In the genomic region with DNA sequence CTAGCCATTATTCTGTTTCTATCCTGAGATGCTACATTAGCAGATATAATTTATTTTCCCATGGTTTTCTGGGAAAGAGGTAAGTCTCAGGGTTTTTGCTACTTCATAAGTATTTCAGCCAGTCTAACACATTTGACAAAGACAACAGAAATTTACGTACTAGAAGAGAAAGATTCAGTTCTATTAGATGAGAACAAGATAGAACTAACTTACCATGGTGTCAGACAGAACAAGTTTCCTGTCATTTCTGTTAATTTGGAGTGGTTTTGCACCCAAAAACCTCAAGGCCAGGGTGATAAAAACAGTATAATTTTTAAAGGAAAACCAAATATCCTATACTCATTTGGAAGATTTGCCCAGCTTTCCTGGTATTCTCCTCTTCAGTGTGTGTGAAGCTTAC, we compare ENCODE assay signal across 35 cellular contexts.
"Had no signal": no experiment of that assay in that cellular context is flagged by ENCODE, and none has a peak within 500 bp of the region (broad histone marks: within the 10 kb centered on the region; RNA-seq: fewer than 3 reads in every experiment).

No MANE protein-coding gene starts in this region.

- H3K9me3 ChIP-seq: adrenal gland, body of pancreas, breast epithelium had no signal

- H3K36me3 ChIP-seq: adrenal gland, brain microvascular endothelial cell, breast epithelium had no signal

- H3K27me3 ChIP-seq: adrenal gland, body of pancreas, brain microvascular endothelial cell, breast epithelium had no signal

- H3K4me3 Mint-ChIP-seq: activated B cell treated with CpG ODN at 0.5 μM for 24 hours; activated CD4-positive, alpha-beta memory T cell treated with anti-CD3 and anti-CD28 coated beads for 36 hours; activated CD4-positive, alpha-beta T cell treated with anti-CD3 and anti-CD28 coated beads, Interleukin-2, amount 10 ng/mL, durations not matched to agents 24 days and 14 days; activated CD8-positive, alpha-beta T cell treated with anti-CD3 and anti-CD28 coated beads for 36 hours; activated naive CD4-positive, alpha-beta T cell treated with anti-CD3 and anti-CD28 coated beads for 36 hours; activated naive CD8-positive, alpha-beta T cell treated with anti-CD3 and anti-CD28 coated beads for 36 hours; activated T-cell treated with anti-CD3 and anti-CD28 coated beads, Interleukin-2, amount 50 U/mL, for 4 hours; activated T-cell treated with anti-CD3 and anti-CD28 coated beads, Interleukin-2, amount 50 U/mL, for 72 hours; activated T-helper 1 cell treated with anti-CD3 and anti-CD28 coated beads, Interleukin-12 subunit alpha, Interleukin-12 subunit beta, Interleukin-2, Interleukin-4 antibody, amounts not matched to agents 30 ng/mL and 10 ng/mL and 1 ng/mL, durations not matched to agents 14 hours and 24 hours and 36 hours; activated T-helper 17 cell treated with anti-CD3 and anti-CD28 coated beads, Interleukin-2, amount 50 U/mL, for 72 hours; T-helper 1 cell treated with Interleukin-12 subunit alpha and Interleukin-12 subunit beta and Interleukin-4 antibody, amounts not matched to agents 30 μg/mL and 1 μg/mL, for 36 hours; T-helper 2 cell treated with Interferon-gamma antibody and Interleukin-4, amounts not matched to agents 5 μg/mL and 100 μg/mL, for 36 hours had no signal

- H3K4me1 Mint-ChIP-seq: activated B cell treated with CpG ODN at 0.5 μM for 24 hours; activated CD4-positive, alpha-beta T cell treated with anti-CD3 and anti-CD28 coated beads, Interleukin-2, amount 10 ng/mL, durations not matched to agents 24 days and 14 days; activated naive CD8-positive, alpha-beta T cell treated with anti-CD3 and anti-CD28 coated beads for 36 hours; activated T-helper 17 cell treated with anti-CD3 and anti-CD28 coated beads, Interleukin-2, amount 50 U/mL, for 72 hours had no signal

- DNase-seq: activated B cell treated with CpG ODN at 0.5 μM for 24 hours; activated CD4-positive, alpha-beta memory T cell treated with anti-CD3 and anti-CD28 coated beads for 36 hours; activated CD4-positive, alpha-beta T cell treated with anti-CD3 and anti-CD28 coated beads for 4 hours; activated CD4-positive, alpha-beta T cell treated with anti-CD3 and anti-CD28 coated beads, Interleukin-2, amount 10 ng/mL, durations not matched to agents 24 days and 14 days; activated CD4-positive, alpha-beta T cell treated with anti-CD3 and anti-CD28 coated beads, Interleukin-2, amount 50 U/mL, for 1 hour; activated CD4-positive, alpha-beta T cell treated with anti-CD3 and anti-CD28 coated beads, Interleukin-2, amount 50 U/mL, for 4 hours; activated CD4-positive, CD25-positive, alpha-beta regulatory T cell treated with anti-CD3 and anti-CD28 coated beads, Interleukin-2, amount 50 U/mL, for 72 hours; activated CD8-positive, alpha-beta memory T cell treated with anti-CD3 and anti-CD28 coated beads, Interleukin-2, amount 50 U/mL, for 4 hours; activated CD8-positive, alpha-beta T cell treated with anti-CD3 and anti-CD28 coated beads for 36 hours; activated effector memory CD4-positive, alpha-beta T cell treated with anti-CD3 and anti-CD28 coated beads, Interleukin-2, amount 50 U/mL, for 16 hours; activated gamma-delta T cell treated with Interleukin-2 at 50 U/mL for 16 hours; activated naive CD4-positive, alpha-beta T cell; activated naive CD4-positive, alpha-beta T cell treated with anti-CD3 and anti-CD28 coated beads for 36 hours; activated naive CD4-positive, alpha-beta T cell treated with anti-CD3 and anti-CD28 coated beads, Interleukin-2, amount 50 U/mL, for 16 hours; activated naive CD8-positive, alpha-beta T cell treated with anti-CD3 and anti-CD28 coated beads for 36 hours; activated T-cell treated with anti-CD3 and anti-CD28 coated beads for 4 hours; activated T-cell treated with anti-CD3 and anti-CD28 coated beads, Interleukin-2, amount 50 U/mL, for 1 hour; activated T-cell treated with anti-CD3 and anti-CD28 coated beads, Interleukin-2, amount 50 U/mL, for 4 hours; activated T-cell treated with anti-CD3 and anti-CD28 coated beads, Interleukin-2, amount 50 U/mL, for 72 hours; adrenal gland; amniotic stem cell; aorta; body of pancreas; brain microvascular endothelial cell; central memory CD4-positive, alpha-beta T cell; T-helper 1 cell; T-helper 2 cell; T-helper 9 cell had no signal

- H3K4me3 ChIP-seq: adrenal gland, body of pancreas, breast epithelium had no signal

- H3K27ac ChIP-seq: adrenal gland, body of pancreas, brain microvascular endothelial cell, breast epithelium, VCaP had no signal

- H3K9me3 Mint-ChIP-seq: activated B cell treated with CpG ODN at 0.5 μM for 24 hours; activated CD4-positive, alpha-beta memory T cell treated with anti-CD3 and anti-CD28 coated beads for 36 hours; activated CD4-positive, alpha-beta T cell treated with anti-CD3 and anti-CD28 coated beads, Interleukin-2, amount 10 ng/mL, durations not matched to agents 24 days and 14 days; activated CD8-positive, alpha-beta T cell treated with anti-CD3 and anti-CD28 coated beads for 36 hours; activated naive CD4-positive, alpha-beta T cell treated with anti-CD3 and anti-CD28 coated beads for 36 hours; activated naive CD4-positive, alpha-beta T cell treated with anti-CD3 and anti-CD28 coated beads, Interleukin-2, amount 50 U/mL, for 72 hours; activated naive CD8-positive, alpha-beta T cell treated with anti-CD3 and anti-CD28 coated beads for 36 hours; activated T-cell treated with anti-CD3 and anti-CD28 coated beads, Interleukin-2, amount 50 U/mL, for 4 hours; activated T-cell treated with anti-CD3 and anti-CD28 coated beads, Interleukin-2, amount 50 U/mL, for 72 hours; activated T-helper 1 cell treated with anti-CD3 and anti-CD28 coated beads, Interleukin-12 subunit alpha, Interleukin-12 subunit beta, Interleukin-2, Interleukin-4 antibody, amounts not matched to agents 30 ng/mL and 10 ng/mL and 1 ng/mL, durations not matched to agents 14 hours and 24 hours and 36 hours; activated T-helper 17 cell treated with anti-CD3 and anti-CD28 coated beads, Interleukin-2, amount 50 U/mL, for 72 hours; T-helper 1 cell treated with Interleukin-12 subunit alpha and Interleukin-12 subunit beta and Interleukin-4 antibody, amounts not matched to agents 30 μg/mL and 1 μg/mL, for 36 hours; T-helper 2 cell treated with Interferon-gamma antibody and Interleukin-4, amounts not matched to agents 5 μg/mL and 100 μg/mL, for 36 hours had no signal

- H3K27me3 Mint-ChIP-seq: activated B cell treated with CpG ODN at 0.5 μM for 24 hours; activated CD4-positive, alpha-beta memory T cell treated with anti-CD3 and anti-CD28 coated beads for 36 hours; activated CD8-positive, alpha-beta T cell treated with anti-CD3 and anti-CD28 coated beads for 36 hours; activated naive CD8-positive, alpha-beta T cell treated with anti-CD3 and anti-CD28 coated beads for 36 hours; activated T-helper 17 cell treated with anti-CD3 and anti-CD28 coated beads, Interleukin-2, amount 50 U/mL, for 72 hours had no signal

- H3K27ac Mint-ChIP-seq: activated B cell treated with CpG ODN at 0.5 μM for 24 hours; activated CD4-positive, alpha-beta memory T cell treated with anti-CD3 and anti-CD28 coated beads for 36 hours; activated CD4-positive, alpha-beta T cell treated with anti-CD3 and anti-CD28 coated beads, Interleukin-2, amount 10 ng/mL, durations not matched to agents 24 days and 14 days; activated CD8-positive, alpha-beta T cell treated with anti-CD3 and anti-CD28 coated beads for 36 hours; activated naive CD4-positive, alpha-beta T cell treated with anti-CD3 and anti-CD28 coated beads for 36 hours; activated naive CD8-positive, alpha-beta T cell treated with anti-CD3 and anti-CD28 coated beads for 36 hours; activated T-cell treated with anti-CD3 and anti-CD28 coated beads, Interleukin-2, amount 50 U/mL, for 72 hours; activated T-helper 1 cell treated with anti-CD3 and anti-CD28 coated beads, Interleukin-12 subunit alpha, Interleukin-12 subunit beta, Interleukin-2, Interleukin-4 antibody, amounts not matched to agents 30 ng/mL and 10 ng/mL and 1 ng/mL, durations not matched to agents 14 hours and 24 hours and 36 hours; activated T-helper 17 cell treated with anti-CD3 and anti-CD28 coated beads, Interleukin-2, amount 50 U/mL, for 72 hours; T-helper 1 cell treated with Interleukin-12 subunit alpha and Interleukin-12 subunit beta and Interleukin-4 antibody, amounts not matched to agents 30 μg/mL and 1 μg/mL, for 36 hours; T-helper 2 cell treated with Interferon-gamma antibody and Interleukin-4, amounts not matched to agents 5 μg/mL and 100 μg/mL, for 36 hours had no signal

- H3K36me3 Mint-ChIP-seq: activated naive CD4-positive, alpha-beta T cell treated with anti-CD3 and anti-CD28 coated beads, Interleukin-2, amount 50 U/mL, for 72 hours; activated naive CD8-positive, alpha-beta T cell treated with anti-CD3 and anti-CD28 coated beads for 36 hours had no signal

- ATAC-seq: activated CD8-positive, alpha-beta T cell treated with anti-CD3 and anti-CD28 coated beads for 36 hours; activated naive CD4-positive, alpha-beta T cell treated with anti-CD3 and anti-CD28 coated beads, Interleukin-2, amount 50 U/mL, for 72 hours; activated T-cell treated with anti-CD3 and anti-CD28 coated beads, Interleukin-2, amount 50 U/mL, for 4 hours; activated T-cell treated with anti-CD3 and anti-CD28 coated beads, Interleukin-2, amount 50 U/mL, for 72 hours; activated T-helper 17 cell treated with anti-CD3 and anti-CD28 coated beads, Interleukin-2, amount 50 U/mL, for 72 hours; body of pancreas had no signal

- H3K4me1 ChIP-seq: adrenal gland, body of pancreas, breast epithelium had no signal
